In genomic region chr2:172083725-172084483, GRCh38 we compare ENCODE assay signal across 8 cellular contexts. TPM values are rescaled to one million over a fixed set of nuclear protein-coding genes. Genes with fewer than 3 reads are reported as not detected.
A peak's percentile ranks its signal among the peaks of the same experiment; 100 is the strongest.
DNase-seq lines count a peak whose midpoint lies in the region; ATAC-seq and TF ChIP-seq lines count a peak whose summit lies in the region.

No MANE protein-coding gene starts in this region.

- H3K79me2 ChIP-seq in OCI-LY7 (ENCODE audit: insufficient read depth, low read depth, low read length): no peaks in the 10 kb centered on the region

- TF ChIP-seq EP300 in esophagus muscularis mucosa (IDR thresholded peaks at IDR 0.05): no peak

- no peaks in the 10 kb centered on the region for H4K20me1 ChIP-seq in OCI-LY7 (ENCODE audit: insufficient read depth, low read length)

- WGBS in heart left ventricle, 4 donors: 7 to 16% (median 10%) methylated on average over 24 to 26 of the region's 26 CpGs
- WGBS in esophagus muscularis mucosa: 10% methylated on average over 23 of the region's 26 CpGs

- peaks cover 3 to 62% (median 26%) of the 10 kb centered on the region in 12 donors for H3K4me1 ChIP-seq in heart left ventricle
- H3K4me1 ChIP-seq in OCI-LY7 (ENCODE audit: insufficient read depth, low read length, poor library complexity, severe bottlenecking): peaks cover 6% of the 10 kb centered on the region
- H3K4me1 ChIP-seq in esophagus muscularis mucosa: peaks cover 37 to 70% (median 55%) of the 10 kb centered on the region in 4 donors
- peaks cover 1 to 58% (median 46%) of the 10 kb centered on the region in 5 donors for H3K4me1 ChIP-seq in subcutaneous abdominal adipose tissue (ENCODE audit: control insufficient read depth in 5 of 5, insufficient read depth in 5 of 5, low read length in 5 of 5)

- POLR2A ChIA-PET in OCI-LY7 (lab: Charles Lee): no interaction called here

- TF ChIP-seq POLR2A in heart left ventricle (IDR thresholded peaks at IDR 0.05): no peak
- no peak for TF ChIP-seq POLR2A in esophagus muscularis mucosa (IDR thresholded peaks at IDR 0.05; ENCODE audit: low read depth)

- no peaks in the 10 kb centered on the region for H3K9me3 ChIP-seq in heart left ventricle
- no peaks in the 10 kb centered on the region for H3K9me3 ChIP-seq in OCI-LY7 (ENCODE audit: low read length)
- no peaks in the 10 kb centered on the region for H3K9me3 ChIP-seq in esophagus muscularis mucosa
- H3K9me3 ChIP-seq in subcutaneous abdominal adipose tissue (ENCODE audit: control insufficient read depth in 5 of 5, low read length in 5 of 5): peaks cover 0 to 8% (median 0%) of the 10 kb centered on the region in 5 donors

- no peak overlapping the region for H2AFZ ChIP-seq in OCI-LY7 (ENCODE audit: low read length)

- no peaks in the 10 kb centered on the region for H3K9me2 ChIP-seq in OCI-LY7 (ENCODE audit: insufficient read depth, low read length)

- intact Hi-C loops in heart left ventricle (cut with DNase I): loop anchor here in 2 of 10 donors (10.0 kb wide), 1 partner anchor 159 kb away; the partner anchor contains the start of gene HAT1 (in 2 of the 2)
- intact Hi-C loops in cardiac septum (cut with DNase I): loop anchor here (5.0 to 10.0 kb wide), 2 partner anchors 82 to 159 kb away; partner anchors contain the start of gene HAT1
- intact Hi-C loops in OCI-LY7 (cut with micrococcal nuclease; ENCODE audit: unreplicated experiment): no loop called here
- intact Hi-C loops in esophagus muscularis mucosa (cut with DNase I): no loop called here

- peak overlapping the region in 9 of 12 donors; percentile 20 to 63 (median 47) for H3K4me3 ChIP-seq in heart left ventricle
- H3K4me3 ChIP-seq in OCI-LY7 (ENCODE audit: low read depth, low read length, poor library complexity, severe bottlenecking): peak overlapping the region; percentile 64
- H3K4me3 ChIP-seq in esophagus muscularis mucosa: peak overlapping the region; percentile 47 to 58 (median 48)
- peak overlapping the region in 3 of 5 donors; percentile 56 to 70 (median 66) for H3K4me3 ChIP-seq in subcutaneous abdominal adipose tissue (ENCODE audit: low read depth in 1 of 5, low read length in 5 of 5)

- TF ChIP-seq CTCF in heart left ventricle (IDR thresholded peaks at IDR 0.05): no peak
- TF ChIP-seq CTCF in OCI-LY7 (conservative IDR thresholded peaks at IDR 0.05; ENCODE audit: low read length): no peak
- TF ChIP-seq CTCF in esophagus muscularis mucosa (IDR thresholded peaks at IDR 0.05): no peak

- H3K27me3 ChIP-seq in heart left ventricle (peaks cover 82 to 100% (median 93%) of the 10 kb centered on the region in 9 donors), esophagus muscularis mucosa (peaks cover 31 to 94% (median 87%) of the 10 kb centered on the region in 4 donors), subcutaneous abdominal adipose tissue (ENCODE audit: control insufficient read depth in 5 of 5, insufficient read depth in 4 of 5, low read length in 5 of 5) (peaks cover 77 to 91% (median 89%) of the 10 kb centered on the region in 5 donors)

- BruUV-seq in OCI-LY7 (replicated peaks; lab: Mats Ljungman, UMichigan): no TSS peak

- no peak for DNase-seq in heart left ventricle
- no peak for DNase-seq in cardiac septum (ENCODE audit: low spot score)
- no peak for DNase-seq in OCI-LY7 (ENCODE audit: low spot score)
- DNase-seq in esophagus muscularis mucosa (ENCODE audit: extremely low spot score): no peak
- DNase-seq in NCI-H1105 treated with DMSO at 0.1 percent for 48 hours (lab: John Stamatoyannopoulos, UW): no peak

- ATAC-seq in heart left ventricle (no peak), HG03159 (IDR thresholded peaks at IDR 0.05; ENCODE audit: unreplicated experiment) (no peak), HG03442 (IDR thresholded peaks at IDR 0.05; ENCODE audit: unreplicated experiment) (no peak)

- H3K36me3 ChIP-seq in heart left ventricle: no peaks in the 10 kb centered on the region
- no peaks in the 10 kb centered on the region for H3K36me3 ChIP-seq in OCI-LY7 (ENCODE audit: insufficient read depth, low read length)
- no peaks in the 10 kb centered on the region for H3K36me3 ChIP-seq in esophagus muscularis mucosa
- H3K36me3 ChIP-seq in subcutaneous abdominal adipose tissue (ENCODE audit: control insufficient read depth in 5 of 5, insufficient read depth in 5 of 5, low read length in 5 of 5): no peaks in the 10 kb centered on the region

- no peak overlapping the region for H3K27ac ChIP-seq in heart left ventricle
- no peak overlapping the region for H3K27ac ChIP-seq in OCI-LY7 (ENCODE audit: low read depth, low read length, poor library complexity, severe bottlenecking)
- H3K27ac ChIP-seq in esophagus muscularis mucosa (replicated peaks in 1 of 4): no peak overlapping the region
- H3K27ac ChIP-seq in subcutaneous abdominal adipose tissue (ENCODE audit: low read depth, low read length): no peak overlapping the region

- H3K9ac ChIP-seq in subcutaneous abdominal adipose tissue (ENCODE audit: low read length in 5 of 5): no peak overlapping the region

- H3K4me2 ChIP-seq in OCI-LY7 (ENCODE audit: low read length): peak overlapping the region; percentile 62

- CTCF ChIA-PET in OCI-LY7 (lab: Charles Lee; ENCODE audit: unreplicated experiment): no interaction called here

RNA-seq across cellular contexts. Expression of gene DLX1, which starts 1.4 kb away (rescaled TPM):
- under 1 TPM in 1 of 9 donors, not detected in 8; 0.11 TPM for total RNA-seq in heart left ventricle
- under 1 TPM; 0.18 to 0.19 TPM for polyA plus RNA-seq in heart left ventricle
- not detected for total RNA-seq in cardiac septum
- total RNA-seq in OCI-LY7 (2014; rRNA removed; shearing (Covaris generic)): not detected in 2 replicates
- not detected in 2 replicates for total RNA-seq in OCI-LY7 (2022)
- total RNA-seq in esophagus muscularis mucosa: under 1 TPM in 3 of 4 donors, not detected in 1; 0.17 to 0.83 (median 0.23) TPM

RNA-seq across cellular contexts. Expression of gene DLX2, which starts 18.8 kb away (rescaled TPM):
- not detected for total RNA-seq in heart left ventricle
- not detected for polyA plus RNA-seq in heart left ventricle
- not detected for total RNA-seq in cardiac septum
- 0.22 TPM in 1 of 2 replicates, not detected in the other for total RNA-seq in OCI-LY7 (2014; rRNA removed; shearing (Covaris generic))
- not detected in 2 replicates for total RNA-seq in OCI-LY7 (2022)
- not detected for total RNA-seq in esophagus muscularis mucosa
